Comparison of ENCODE assay signal across 1 cellular context in the genomic region with DNA sequence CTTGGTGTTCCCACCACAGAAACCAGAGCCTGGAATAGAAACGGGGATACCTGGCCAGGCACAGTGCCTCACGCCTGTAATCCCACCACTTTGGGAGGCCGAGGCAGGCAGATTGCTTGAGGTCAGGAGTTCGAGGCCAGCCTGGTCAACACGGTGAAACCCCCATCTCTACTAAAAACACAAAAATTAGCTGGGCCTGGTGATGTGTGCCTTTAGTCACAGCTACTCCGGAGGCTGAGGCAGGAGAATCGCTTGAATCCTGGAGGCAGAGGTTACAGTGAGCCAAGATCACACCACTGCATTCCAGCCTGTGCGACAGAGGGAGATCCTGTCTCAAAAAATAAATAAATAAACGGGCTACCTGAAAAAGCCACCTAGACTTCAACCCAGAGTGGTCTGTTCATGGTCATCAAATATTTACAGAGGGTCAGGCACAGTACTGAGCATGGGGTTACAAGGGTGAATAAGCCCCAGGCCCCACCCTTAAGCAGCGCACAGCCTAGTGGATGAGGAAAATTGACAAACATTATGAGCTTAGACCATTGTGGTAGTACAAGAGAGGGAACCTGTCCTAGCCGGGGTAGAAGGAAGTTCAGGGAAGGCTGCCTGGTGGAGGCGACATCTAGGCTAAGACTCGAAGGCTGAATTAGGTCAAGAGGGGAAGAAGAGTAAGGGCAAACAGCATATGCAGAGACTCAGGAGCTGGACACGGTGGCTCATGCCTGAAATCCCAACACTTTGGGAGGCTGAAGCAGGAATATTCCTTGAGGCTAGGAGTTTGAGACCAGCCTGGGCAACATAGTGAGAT.
TF ChIP-seq lines count a peak whose summit lies in the region.

No MANE protein-coding gene starts in this region.

TF ChIP-seq in HepG2, 621 proteins besides CTCF, POLR2A, EP300 and RAD21 (continued from another document):
- TF ChIP-seq ZNF550 (CRISPR knock-in tag; IDR thresholded peaks at IDR 0.05; ENCODE audit: borderline replicate concordance) (no peak), MATR3 (CRISPR knock-in tag; IDR thresholded peaks at IDR 0.05) (0 out of 2 replicates have a peak, but pooled peaks have one; percentile 83), ZSCAN30 (CRISPR knock-in tag; IDR thresholded peaks at IDR 0.05) (no peak), U2AF1 (optimal IDR thresholded peaks at IDR 0.05; ENCODE audit: low read depth, low read length) (no peak), ZFX (CRISPR knock-in tag; IDR thresholded peaks at IDR 0.05; ENCODE audit: low read depth) (peak; percentile 79), PHF8 (CRISPR knock-in tag; IDR thresholded peaks at IDR 0.05) (0 out of 2 replicates have a peak, but pooled peaks have one; percentile 51), ZNF878 (CRISPR knock-in tag; IDR thresholded peaks at IDR 0.05) (peak; percentile 88), MTA3 (CRISPR knock-in tag; IDR thresholded peaks at IDR 0.05) (no peak), CREM (IDR thresholded peaks at IDR 0.05) (peak; percentile 91), CREM (CRISPR knock-in tag; IDR thresholded peaks at IDR 0.05) (no peak), RFXAP (CRISPR knock-in tag; IDR thresholded peaks at IDR 0.05; ENCODE audit: borderline replicate concordance) (peak; percentile 70; the same call in 1 of the 2 replicates), ZNF839 (CRISPR knock-in tag; IDR thresholded peaks at IDR 0.05; ENCODE audit: borderline replicate concordance) (0 out of 2 replicates have a peak, but pooled peaks have one; percentile 36), MEIS2 (CRISPR knock-in tag; IDR thresholded peaks at IDR 0.05) (peak; percentile 80), ZNF260 (CRISPR knock-in tag; IDR thresholded peaks at IDR 0.05; ENCODE audit: borderline replicate concordance, low read depth) (no peak), ZIK1 (CRISPR knock-in tag; IDR thresholded peaks at IDR 0.05; ENCODE audit: borderline replicate concordance, low read depth) (no peak), ZMAT3 (CRISPR knock-in tag; conservative IDR thresholded peaks at IDR 0.05) (peak; percentile 66), FIP1L1 (IDR thresholded peaks at IDR 0.05; ENCODE audit: borderline replicate concordance, insufficient read depth, low read depth, low read length) (no peak), ZNF251 (CRISPR knock-in tag; IDR thresholded peaks at IDR 0.05) (no peak; the same call in 1 of the 2 replicates), ELF1 (CRISPR knock-in tag; IDR thresholded peaks at IDR 0.05) (peak; percentile 56; the same call in 1 of the 2 replicates), ZNF446 (CRISPR knock-in tag; IDR thresholded peaks at IDR 0.05) (no peak), ZNF3 (CRISPR knock-in tag; IDR thresholded peaks at IDR 0.05) (peak; percentile 97), PHF5A (CRISPR knock-in tag; IDR thresholded peaks at IDR 0.05; ENCODE audit: low read depth, unreplicated experiment) (peak; percentile 98), ZNF17 (CRISPR knock-in tag; IDR thresholded peaks at IDR 0.05) (no peak), ZNF879 (CRISPR knock-in tag; IDR thresholded peaks at IDR 0.05) (0 out of 2 replicates have a peak, but pooled peaks have one; percentile 39)
- TF ChIP-seq, protein P1, sequence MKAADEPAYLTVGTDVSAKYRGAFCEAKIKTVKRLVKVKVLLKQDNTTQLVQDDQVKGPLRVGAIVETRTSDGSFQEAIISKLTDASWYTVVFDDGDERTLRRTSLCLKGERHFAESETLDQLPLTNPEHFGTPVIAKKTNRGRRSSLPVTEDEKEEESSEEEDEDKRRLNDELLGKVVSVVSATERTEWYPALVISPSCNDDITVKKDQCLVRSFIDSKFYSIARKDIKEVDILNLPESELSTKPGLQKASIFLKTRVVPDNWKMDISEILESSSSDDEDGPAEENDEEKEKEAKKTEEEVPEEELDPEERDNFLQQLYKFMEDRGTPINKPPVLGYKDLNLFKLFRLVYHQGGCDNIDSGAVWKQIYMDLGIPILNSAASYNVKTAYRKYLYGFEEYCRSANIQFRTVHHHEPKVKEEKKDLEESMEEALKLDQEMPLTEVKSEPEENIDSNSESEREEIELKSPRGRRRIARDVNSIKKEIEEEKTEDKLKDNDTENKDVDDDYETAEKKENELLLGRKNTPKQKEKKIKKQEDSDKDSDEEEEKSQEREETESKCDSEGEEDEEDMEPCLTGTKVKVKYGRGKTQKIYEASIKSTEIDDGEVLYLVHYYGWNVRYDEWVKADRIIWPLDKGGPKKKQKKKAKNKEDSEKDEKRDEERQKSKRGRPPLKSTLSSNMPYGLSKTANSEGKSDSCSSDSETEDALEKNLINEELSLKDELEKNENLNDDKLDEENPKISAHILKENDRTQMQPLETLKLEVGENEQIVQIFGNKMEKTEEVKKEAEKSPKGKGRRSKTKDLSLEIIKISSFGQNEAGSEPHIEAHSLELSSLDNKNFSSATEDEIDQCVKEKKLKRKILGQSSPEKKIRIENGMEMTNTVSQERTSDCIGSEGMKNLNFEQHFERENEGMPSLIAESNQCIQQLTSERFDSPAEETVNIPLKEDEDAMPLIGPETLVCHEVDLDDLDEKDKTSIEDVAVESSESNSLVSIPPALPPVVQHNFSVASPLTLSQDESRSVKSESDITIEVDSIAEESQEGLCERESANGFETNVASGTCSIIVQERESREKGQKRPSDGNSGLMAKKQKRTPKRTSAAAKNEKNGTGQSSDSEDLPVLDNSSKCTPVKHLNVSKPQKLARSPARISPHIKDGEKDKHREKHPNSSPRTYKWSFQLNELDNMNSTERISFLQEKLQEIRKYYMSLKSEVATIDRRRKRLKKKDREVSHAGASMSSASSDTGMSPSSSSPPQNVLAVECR (CRISPR knock-in tag; IDR thresholded peaks at IDR 0.05; ENCODE audit: borderline replicate concordance), result peak; percentile 46; the same call in 1 of the 2 replicates
- TF ChIP-seq, protein P2, sequence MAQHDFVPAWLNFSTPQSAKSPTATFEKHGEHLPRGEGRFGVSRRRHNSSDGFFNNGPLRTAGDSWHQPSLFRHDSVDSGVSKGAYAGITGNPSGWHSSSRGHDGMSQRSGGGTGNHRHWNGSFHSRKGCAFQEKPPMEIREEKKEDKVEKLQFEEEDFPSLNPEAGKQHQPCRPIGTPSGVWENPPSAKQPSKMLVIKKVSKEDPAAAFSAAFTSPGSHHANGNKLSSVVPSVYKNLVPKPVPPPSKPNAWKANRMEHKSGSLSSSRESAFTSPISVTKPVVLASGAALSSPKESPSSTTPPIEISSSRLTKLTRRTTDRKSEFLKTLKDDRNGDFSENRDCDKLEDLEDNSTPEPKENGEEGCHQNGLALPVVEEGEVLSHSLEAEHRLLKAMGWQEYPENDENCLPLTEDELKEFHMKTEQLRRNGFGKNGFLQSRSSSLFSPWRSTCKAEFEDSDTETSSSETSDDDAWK (CRISPR knock-in tag; IDR thresholded peaks at IDR 0.05), result no peak
- TF ChIP-seq, protein P3, sequence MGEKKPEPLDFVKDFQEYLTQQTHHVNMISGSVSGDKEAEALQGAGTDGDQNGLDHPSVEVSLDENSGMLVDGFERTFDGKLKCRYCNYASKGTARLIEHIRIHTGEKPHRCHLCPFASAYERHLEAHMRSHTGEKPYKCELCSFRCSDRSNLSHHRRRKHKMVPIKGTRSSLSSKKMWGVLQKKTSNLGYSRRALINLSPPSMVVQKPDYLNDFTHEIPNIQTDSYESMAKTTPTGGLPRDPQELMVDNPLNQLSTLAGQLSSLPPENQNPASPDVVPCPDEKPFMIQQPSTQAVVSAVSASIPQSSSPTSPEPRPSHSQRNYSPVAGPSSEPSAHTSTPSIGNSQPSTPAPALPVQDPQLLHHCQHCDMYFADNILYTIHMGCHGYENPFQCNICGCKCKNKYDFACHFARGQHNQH (CRISPR knock-in tag; IDR thresholded peaks at IDR 0.05), result peak; percentile 97
- TF ChIP-seq, protein P4, sequence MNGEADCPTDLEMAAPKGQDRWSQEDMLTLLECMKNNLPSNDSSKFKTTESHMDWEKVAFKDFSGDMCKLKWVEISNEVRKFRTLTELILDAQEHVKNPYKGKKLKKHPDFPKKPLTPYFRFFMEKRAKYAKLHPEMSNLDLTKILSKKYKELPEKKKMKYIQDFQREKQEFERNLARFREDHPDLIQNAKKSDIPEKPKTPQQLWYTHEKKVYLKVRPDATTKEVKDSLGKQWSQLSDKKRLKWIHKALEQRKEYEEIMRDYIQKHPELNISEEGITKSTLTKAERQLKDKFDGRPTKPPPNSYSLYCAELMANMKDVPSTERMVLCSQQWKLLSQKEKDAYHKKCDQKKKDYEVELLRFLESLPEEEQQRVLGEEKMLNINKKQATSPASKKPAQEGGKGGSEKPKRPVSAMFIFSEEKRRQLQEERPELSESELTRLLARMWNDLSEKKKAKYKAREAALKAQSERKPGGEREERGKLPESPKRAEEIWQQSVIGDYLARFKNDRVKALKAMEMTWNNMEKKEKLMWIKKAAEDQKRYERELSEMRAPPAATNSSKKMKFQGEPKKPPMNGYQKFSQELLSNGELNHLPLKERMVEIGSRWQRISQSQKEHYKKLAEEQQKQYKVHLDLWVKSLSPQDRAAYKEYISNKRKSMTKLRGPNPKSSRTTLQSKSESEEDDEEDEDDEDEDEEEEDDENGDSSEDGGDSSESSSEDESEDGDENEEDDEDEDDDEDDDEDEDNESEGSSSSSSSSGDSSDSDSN (CRISPR knock-in tag; IDR thresholded peaks at IDR 0.05), result peak; percentile 70
- TF ChIP-seq, protein P5, sequence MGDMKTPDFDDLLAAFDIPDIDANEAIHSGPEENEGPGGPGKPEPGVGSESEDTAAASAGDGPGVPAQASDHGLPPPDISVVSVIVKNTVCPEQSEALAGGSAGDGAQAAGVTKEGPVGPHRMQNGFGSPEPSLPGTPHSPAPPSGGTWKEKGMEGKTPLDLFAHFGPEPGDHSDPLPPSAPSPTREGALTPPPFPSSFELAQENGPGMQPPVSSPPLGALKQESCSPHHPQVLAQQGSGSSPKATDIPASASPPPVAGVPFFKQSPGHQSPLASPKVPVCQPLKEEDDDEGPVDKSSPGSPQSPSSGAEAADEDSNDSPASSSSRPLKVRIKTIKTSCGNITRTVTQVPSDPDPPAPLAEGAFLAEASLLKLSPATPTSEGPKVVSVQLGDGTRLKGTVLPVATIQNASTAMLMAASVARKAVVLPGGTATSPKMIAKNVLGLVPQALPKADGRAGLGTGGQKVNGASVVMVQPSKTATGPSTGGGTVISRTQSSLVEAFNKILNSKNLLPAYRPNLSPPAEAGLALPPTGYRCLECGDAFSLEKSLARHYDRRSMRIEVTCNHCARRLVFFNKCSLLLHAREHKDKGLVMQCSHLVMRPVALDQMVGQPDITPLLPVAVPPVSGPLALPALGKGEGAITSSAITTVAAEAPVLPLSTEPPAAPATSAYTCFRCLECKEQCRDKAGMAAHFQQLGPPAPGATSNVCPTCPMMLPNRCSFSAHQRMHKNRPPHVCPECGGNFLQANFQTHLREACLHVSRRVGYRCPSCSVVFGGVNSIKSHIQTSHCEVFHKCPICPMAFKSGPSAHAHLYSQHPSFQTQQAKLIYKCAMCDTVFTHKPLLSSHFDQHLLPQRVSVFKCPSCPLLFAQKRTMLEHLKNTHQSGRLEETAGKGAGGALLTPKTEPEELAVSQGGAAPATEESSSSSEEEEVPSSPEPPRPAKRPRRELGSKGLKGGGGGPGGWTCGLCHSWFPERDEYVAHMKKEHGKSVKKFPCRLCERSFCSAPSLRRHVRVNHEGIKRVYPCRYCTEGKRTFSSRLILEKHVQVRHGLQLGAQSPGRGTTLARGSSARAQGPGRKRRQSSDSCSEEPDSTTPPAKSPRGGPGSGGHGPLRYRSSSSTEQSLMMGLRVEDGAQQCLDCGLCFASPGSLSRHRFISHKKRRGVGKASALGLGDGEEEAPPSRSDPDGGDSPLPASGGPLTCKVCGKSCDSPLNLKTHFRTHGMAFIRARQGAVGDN (CRISPR knock-in tag; IDR thresholded peaks at IDR 0.05), result peak; percentile 70
